In genomic region chr3:43707998-43708397, GRCh38 we compare ENCODE assay signal across 9 cellular contexts. TPM values are rescaled to one million over a fixed set of nuclear protein-coding genes. Genes with fewer than 3 reads are reported as not detected.
DNase-seq lines count a peak whose midpoint lies in the region; ATAC-seq, FAIRE-seq and TF ChIP-seq lines count a peak whose summit lies in the region.
"Had no signal": no experiment of that assay in that cellular context is flagged by ENCODE, and none has a peak within 500 bp of the region (broad histone marks: within the 10 kb centered on the region; RNA-seq: fewer than 3 reads in every experiment).

No MANE protein-coding gene starts in this region.

- TF ChIP-seq CTCF in AG10803 (conservative IDR thresholded peaks at IDR 0.05; ENCODE audit: low read length) (no peak), GM12878 (IDR thresholded peaks at IDR 0.05 in 2 of 3, conservative IDR thresholded peaks at IDR 0.05 in 1 of 3; ENCODE audit: control insufficient read depth in 2 of 3, extremely low read depth in 1 of 3, insufficient read depth in 1 of 3, low read depth in 3 of 3, low read length in 3 of 3) (no peak), left lung (IDR thresholded peaks at IDR 0.05) (no peak), glutamatergic neuron (IDR thresholded peaks at IDR 0.05; ENCODE audit: partially characterized antibody, unreplicated experiment) (no peak)

- H3K36me3 ChIP-seq in GM12878 (ENCODE audit: control insufficient read depth in 2 of 2, insufficient read depth in 2 of 2, low read length in 1 of 2) = peaks cover 0 to 2% of the 10 kb centered on the region in 2 experiments; a peak in 2 of 4 replicates
- H3K36me3 ChIP-seq in left lung = peaks cover 0 to 39% of the 10 kb centered on the region in 2 donors

- H3K36me3 Mint-ChIP-seq in glutamatergic neuron (ENCODE audit: unreplicated experiment) = no peaks in the 10 kb centered on the region

- CTCF ChIA-PET in GM12878 (lab: Yijun Ruan, JAX) = interaction anchor here (0.7 to 1.6 kb wide), 2 partner anchors 9 to 22 kb away, joined by 3 read pairs; no protein-coding TSS in a partner anchor

- SMC1A ChIA-PET in GM12878 (lab: Charles Lee; ENCODE audit: uncharacterized antibody, unreplicated experiment) = interaction anchor here (1.3 kb wide), 1 partner anchor 12 kb away, joined by 4 read pairs; no protein-coding TSS in a partner anchor

- TF ChIP-seq EP300 in GM12878 (IDR thresholded peaks at IDR 0.05; ENCODE audit: borderline replicate concordance in 1 of 2, control insufficient read depth in 1 of 2, low read depth in 2 of 2, low read length in 2 of 2) = no peak

- no peaks in the 10 kb centered on the region for H3K9me3 Mint-ChIP-seq in glutamatergic neuron (ENCODE audit: unreplicated experiment)

- H3K27ac ChIP-seq in GM12878 (ENCODE audit: control insufficient read depth, insufficient read depth) (no peak overlapping the region), left lung (peak overlapping the region in 1 of 2 donors; percentile 54)

- BruUV-seq in GM12878 (replicated peaks; lab: Mats Ljungman, UMichigan) = no TSS peak

- H4K20me1 ChIP-seq in GM12878 (ENCODE audit: control insufficient read depth, insufficient read depth) = no peaks in the 10 kb centered on the region

- H3K79me2 ChIP-seq in GM12878 (ENCODE audit: control insufficient read depth, insufficient read depth, low read length) = no peaks in the 10 kb centered on the region

- in situ Hi-C loops in GM12878 (cut with MboI) = no loop called here

- H3K4me1 Mint-ChIP-seq in glutamatergic neuron (ENCODE audit: low read depth, unreplicated experiment) = no peaks in the 10 kb centered on the region

- H2AFZ ChIP-seq in GM12878 (ENCODE audit: control insufficient read depth, low read depth, low read length) = no peak overlapping the region

- H3K9ac ChIP-seq in GM12878 (ENCODE audit: control insufficient read depth, insufficient read depth, low read length) = no peak overlapping the region

- H3K4me3 ChIP-seq in AG10803 (ENCODE audit: low read length) = no peak overlapping the region
- no peak overlapping the region for H3K4me3 ChIP-seq in GM12878
- no peak overlapping the region for H3K4me3 ChIP-seq in left lung

- H3K9me3 ChIP-seq in GM12878 (replicated peaks; ENCODE audit: control insufficient read depth, insufficient read depth, low read length) (no peaks in the 10 kb centered on the region), left lung (no peaks in the 10 kb centered on the region)

- no peak for TF ChIP-seq POLR2A in GM12878 (IDR thresholded peaks at IDR 0.05; ENCODE audit: low read depth, low read length)

- no peak overlapping the region for H3K4me3 Mint-ChIP-seq in glutamatergic neuron (ENCODE audit: unreplicated experiment)

- no peaks in the 10 kb centered on the region for H3K27me3 ChIP-seq in GM12878 (replicated peaks in 1 of 2; ENCODE audit: control insufficient read depth in 2 of 2, insufficient read depth in 2 of 2, low read length in 1 of 2)
- H3K27me3 ChIP-seq in left lung = no peaks in the 10 kb centered on the region

- DNase-seq in AG10803 (ENCODE audit: low read depth) = peak; percentile 86
- DNase-seq in LHCN-M2 (ENCODE audit: low read depth) = peak; percentile 91
- no peak for DNase-seq in GM12878 (ENCODE audit: low read depth, low spot score)
- DNase-seq in left lung = no peak
- no peak for DNase-seq in NCI-H345 treated with DMSO at 0.1 percent for 48 hours (lab: John Stamatoyannopoulos, UW; ENCODE audit: unreplicated experiment)
- DNase-seq in glutamatergic neuron = no peak
- DNase-seq in HTR-8/SVneo (ENCODE audit: insufficient read length, low spot score) = no peak
- DNase-seq in HUDEP-2 (lab: John Stamatoyannopoulos, UW; ENCODE audit: unreplicated experiment in 76 of 76) = no peak
- DNase-seq: MM.1S had no signal

- FAIRE-seq in GM12878 (lab: Jason Lieb, UNC) (peak; percentile 7), HTR-8/SVneo (lab: Jason Lieb, UNC) (no peak)

- H3K27me3 Mint-ChIP-seq in glutamatergic neuron (ENCODE audit: unreplicated experiment) = no peaks in the 10 kb centered on the region

- POLR2A ChIA-PET in GM12878 (lab: Charles Lee) = interaction anchor here (2.1 kb wide), 1 partner anchor 12 kb away, joined by 4 read pairs; no protein-coding TSS in a partner anchor

- intact Hi-C loops in GM12878 (cut with micrococcal nuclease; ENCODE audit: unreplicated experiment) (no loop called here), left lung (cut with DNase I) (no loop called here)

- H3K4me2 ChIP-seq in GM12878 (ENCODE audit: control insufficient read depth, insufficient read depth) = no peak overlapping the region

- no peak for TF ChIP-seq RAD21 in GM12878 (IDR thresholded peaks at IDR 0.05; ENCODE audit: insufficient read depth, low read depth, low read length)

- no peak overlapping the region for H3K27ac Mint-ChIP-seq in glutamatergic neuron (ENCODE audit: unreplicated experiment)

- H3K4me1 ChIP-seq in GM12878 (ENCODE audit: control insufficient read depth, insufficient read depth, low read length) = no peaks in the 10 kb centered on the region
- H3K4me1 ChIP-seq in left lung = peaks cover 4 to 26% of the 10 kb centered on the region in 2 donors

- RAD21 ChIA-PET in GM12878 (lab: Charles Lee; ENCODE audit: unreplicated experiment) = interaction anchor here (0.6 kb wide), 1 partner anchor 491 kb away, joined by 4 read pairs; no protein-coding TSS in a partner anchor

- peak; percentile 27; the same call in 1 of the 3 replicates for ATAC-seq in GM12878
- peak; percentile 59 for ATAC-seq in left lung

TF ChIP-seq in GM12878, 131 proteins besides CTCF, POLR2A, EP300 and RAD21:
- no peak for TF ChIP-seq BRCA1 (IDR thresholded peaks at IDR 0.05; ENCODE audit: low read depth, low read length)
- TF ChIP-seq BCL11A (IDR thresholded peaks at IDR 0.05; ENCODE audit: low read depth, low read length) = no peak
- TF ChIP-seq RAD51 (IDR thresholded peaks at IDR 0.05) = no peak
- TF ChIP-seq CEBPZ (IDR thresholded peaks at IDR 0.05; ENCODE audit: low read depth, low read length) = no peak
- TF ChIP-seq RELB (IDR thresholded peaks at IDR 0.05; ENCODE audit: low read depth) = no peak
- TF ChIP-seq PAX8 (IDR thresholded peaks at IDR 0.05) = no peak

RNA-seq across cellular contexts. Expression of gene ABHD5, which starts 17.3 kb away (rescaled TPM):
- total RNA-seq in LHCN-M2 (2014; rRNA removed) (32.3 and 34.6 TPM in 2 replicates), GM12878 (2014; rRNA removed) (6.9 and 10.5 TPM in 2 replicates), GM12878 (2014; rRNA removed; fragmentation: Illumina TruSeq; extraction: Trizol) (9.8 and 10.7 TPM in 2 replicates), GM12878 (2021) (7.7 and 8.1 TPM in 2 replicates), left lung (10 to 100 TPM; 31.9 to 41.0 TPM), glutamatergic neuron (ENCODE audit: unreplicated experiment) (8.1 TPM)
- polyA plus RNA-seq in LHCN-M2 (2012) = 25.4 TPM
- total RNA-seq in GM12878 (2013; cell fraction: nucleolus; rRNA removed) = 13.8 and 18.3 TPM in 2 replicates
- 3.6 TPM for polyA plus RNA-seq in GM12878 (2011; ENCODE audit: low read depth)
- polyA plus RNA-seq in GM12878 (2011; rRNA removed) (24.4 and 29.4 TPM in 2 replicates), GM12878 (2014; fragmentation: Illumina TruSeq; extraction: Trizol) (9.7 and 11.5 TPM in 2 replicates), GM12878 (2014; fragmentation: Nextera tagmentation; extraction: Ambion mirVana) (1 to 10 TPM; 5.5 to 6.8 TPM), GM12878 (2014; rRNA removed) (8.1 and 8.2 TPM in 2 replicates), GM12878 (2016; fragmentation: Nextera tagmentation; extraction: Ambion mirVana) (10 to 100 TPM; 11.3 to 12.0 TPM)
- polyA plus RNA-seq in GM12878 (2011; cell fraction: cytosol; rRNA removed) = 13.5 and 14.0 TPM in 2 replicates
- 13.4 and 14.8 TPM in 2 replicates for polyA plus RNA-seq in GM12878 (2011; cell fraction: nucleus; rRNA removed)
- polyA plus RNA-seq in GM12878 (2012) = 4.8 TPM in 2 replicates
- polyA minus RNA-seq in GM12878 (2011; rRNA and poly(A)+ RNA removed) = 20.2 and 22.2 TPM in 2 replicates
- polyA minus RNA-seq in GM12878 (2011; cell fraction: cytosol; rRNA and poly(A)+ RNA removed) = 7.8 TPM in 2 replicates
- 8.2 and 18.8 TPM in 2 replicates for polyA minus RNA-seq in GM12878 (2011; cell fraction: nucleus; rRNA and poly(A)+ RNA removed)

Comparison
In these comparisons a context has a peak if more than half of its experiments do, and no peak if none do; other contexts are left out.
1. DNase-seq: peak in AG10803 (single experiment) and LHCN-M2 (single experiment); none in GM12878 (single experiment), left lung (0 of 2), NCI-H345 treated with DMSO at 0.1 percent for 48 hours (single experiment), glutamatergic neuron (single experiment), HTR-8/SVneo (single experiment) and HUDEP-2 (0 of 76).